In genomic region chr22:18023509-18024275, GRCh38 we compare ENCODE assay signal across 8 cellular contexts. TPM values are rescaled to one million over a fixed set of nuclear protein-coding genes. Genes with fewer than 3 reads are reported as not detected.
DNase-seq lines count a peak whose midpoint lies in the region; ATAC-seq lines count a peak whose summit lies in the region.

No MANE protein-coding gene starts in this region.

- intact Hi-C loops in cardiac septum (cut with DNase I), result loop anchor here (1.0 to 5.0 kb wide), 4 partner anchors 21 to 191 kb away; partner anchors contain the start of gene PEX26

- peak; percentile 94 for DNase-seq in COLO829 (ENCODE audit: low spot score)
- peak; percentile 41 for DNase-seq in OCI-M1 (lab: John Stamatoyannopoulos, UW)
- peak; percentile 63 for DNase-seq in amniotic stem cell (lab: John Stamatoyannopoulos, UW)
- DNase-seq in cardiac septum (ENCODE audit: low spot score), result peak; percentile 90
- peak; percentile 65 for DNase-seq in occipital lobe (lab: John Stamatoyannopoulos, UW)

- ATAC-seq in HG02852 (IDR thresholded peaks at IDR 0.05; ENCODE audit: unreplicated experiment), result peak; percentile 15
- no peak for ATAC-seq in HG03139 (IDR thresholded peaks at IDR 0.05; ENCODE audit: unreplicated experiment)
- no peak for ATAC-seq in HG03442 (IDR thresholded peaks at IDR 0.05; ENCODE audit: unreplicated experiment)

RNA-seq across cellular contexts. Expression of gene MICAL3, which starts 0.7 kb away (rescaled TPM):
- total RNA-seq in cardiac septum (126 TPM), occipital lobe (40.9 TPM)

RNA-seq across cellular contexts. Expression of gene PEX26, which starts 54.1 kb away (rescaled TPM):
- total RNA-seq in cardiac septum (24.9 TPM), occipital lobe (15.6 TPM)

Comparison
In these comparisons a context has a peak if more than half of its experiments do, and no peak if none do; other contexts are left out.
1. DNase-seq: peak in every context shown above with its lines; median percentile 94 in COLO829; 90 in cardiac septum; 65 in occipital lobe; 63 in amniotic stem cell; 41 in OCI-M1.